Comparison of ENCODE assay signal across 14 cellular contexts in the genomic region with DNA sequence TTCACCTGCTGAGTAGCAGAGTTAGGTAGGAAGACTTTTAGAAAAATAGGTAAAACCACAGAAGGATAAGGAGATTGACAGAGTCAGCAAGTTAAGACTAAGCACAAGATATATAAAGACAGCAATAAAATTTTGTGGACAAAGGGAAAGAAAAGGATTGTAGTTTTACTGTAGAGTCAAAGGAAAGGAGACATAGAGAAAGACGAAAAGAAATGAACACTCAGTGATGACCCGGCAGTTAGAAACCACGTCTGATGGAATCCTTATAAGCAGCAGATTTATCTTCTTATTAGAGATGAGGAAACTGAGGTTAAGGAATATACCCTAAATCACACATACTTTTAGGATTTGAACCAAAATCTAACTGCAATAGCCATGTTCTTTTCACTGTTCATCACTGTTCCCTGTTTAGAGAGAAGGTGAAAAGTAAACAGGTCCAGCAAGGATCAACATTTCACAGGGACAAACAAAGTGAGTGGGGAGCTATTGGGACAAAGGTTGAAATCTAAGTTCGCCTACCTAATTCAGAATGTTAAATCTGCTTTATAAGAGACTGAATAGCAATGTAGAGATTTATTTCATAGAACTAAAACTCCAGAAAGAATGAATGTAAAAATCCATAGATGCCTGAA. TPM values are rescaled to one million over a fixed set of nuclear protein-coding genes. Genes with fewer than 3 reads are reported as not detected.
DNase-seq lines count a peak whose midpoint lies in the region; ATAC-seq and TF ChIP-seq lines count a peak whose summit lies in the region.
"Had no signal": no experiment of that assay in that cellular context is flagged by ENCODE, and none has a peak within 500 bp of the region (broad histone marks: within the 10 kb centered on the region; RNA-seq: fewer than 3 reads in every experiment).

No MANE protein-coding gene starts in this region.

- POLR2A ChIA-PET in MCF 10A (lab: Yijun Ruan, JAX) = interaction anchor here (0.9 kb wide), 1 partner anchor 506 kb away, joined by 4 read pairs; a partner anchor contains a TSS

- CTCF ChIA-PET in MCF 10A (lab: Yijun Ruan, JAX) = interaction anchor here (0.7 kb wide), 1 partner anchor 316 kb away, joined by 3 read pairs; no protein-coding TSS in a partner anchor

- TF ChIP-seq POLR2A in breast epithelium (IDR thresholded peaks at IDR 0.05) = no peak
- TF ChIP-seq POLR2A in vagina (IDR thresholded peaks at IDR 0.05) = no peak

- no peak overlapping the region for H3K4me3 Mint-ChIP-seq in MCF 10A (ENCODE audit: unreplicated experiment)
- no peak overlapping the region for H3K4me3 Mint-ChIP-seq in endodermal cell
- no peak overlapping the region for H3K4me3 Mint-ChIP-seq in mesothelial cell of epicardium

- TF ChIP-seq CTCF in breast epithelium (IDR thresholded peaks at IDR 0.05) (no peak), MCF 10A (IDR thresholded peaks at IDR 0.05; ENCODE audit: unreplicated experiment) (no peak), endodermal cell (conservative IDR thresholded peaks at IDR 0.05) (no peak), mesothelial cell of epicardium (IDR thresholded peaks at IDR 0.05; ENCODE audit: unreplicated experiment) (no peak), vagina (IDR thresholded peaks at IDR 0.05) (no peak), foreskin keratinocyte (conservative IDR thresholded peaks at IDR 0.05) (no peak)

- H3K27me3 ChIP-seq in breast epithelium (no peaks in the 10 kb centered on the region), endodermal cell (ENCODE audit: control insufficient read depth, insufficient read depth, low read length, poor library complexity, severe bottlenecking) (no peaks in the 10 kb centered on the region), vagina (no peaks in the 10 kb centered on the region), right cardiac atrium (ENCODE audit: control insufficient read depth, insufficient read depth) (no peaks in the 10 kb centered on the region), foreskin keratinocyte (no peaks in the 10 kb centered on the region)
- H3K27me3 ChIP-seq: BLaER1 had no signal

- DNase-seq in breast epithelium (ENCODE audit: low spot score in 2 of 2) (no peak), MCF 10A (ENCODE audit: unreplicated experiment) (no peak), endodermal cell (no peak), mesothelial cell of epicardium (ENCODE audit: low spot score in 2 of 2, unreplicated experiment in 2 of 2) (no peak), vagina (ENCODE audit: extremely low spot score in 2 of 2) (no peak), SHP77 treated with DMSO at 0.1 percent for 48 hours (lab: John Stamatoyannopoulos, UW) (no peak), right cardiac atrium (no peak), foreskin keratinocyte (no peak)
- DNase-seq: GM23248, NCI-H1417, NCI-H1930, NCI-H2171 had no signal

- peak overlapping the region; percentile 58 to 76 for H3K27ac ChIP-seq in breast epithelium
- H3K27ac ChIP-seq in endodermal cell (ENCODE audit: low read depth, low read length) = no peak overlapping the region
- peak overlapping the region; percentile 59 for H3K27ac ChIP-seq in vagina
- no peak overlapping the region for H3K27ac ChIP-seq in right cardiac atrium (ENCODE audit: low read length)
- no peak overlapping the region for H3K27ac ChIP-seq in foreskin keratinocyte
- H3K27ac ChIP-seq: 22Rv1, BLaER1, GM23248 had no signal

- WGBS in endodermal cell (ENCODE audit: insufficient coverage in 1 of 2, insufficient read length in 1 of 2), 2 experiments = 81 to 86% methylated on average over 3 to 4 of the region's 4 CpGs
- 72% methylated on average over 4 of the region's 4 CpGs for WGBS in right cardiac atrium

- no peak overlapping the region for H3K27ac Mint-ChIP-seq in MCF 10A (ENCODE audit: low read depth, unreplicated experiment)
- H3K27ac Mint-ChIP-seq in endodermal cell = no peak overlapping the region
- H3K27ac Mint-ChIP-seq in mesothelial cell of epicardium = peak overlapping the region; percentile 13

- no peaks in the 10 kb centered on the region for H3K27me3 Mint-ChIP-seq in MCF 10A (ENCODE audit: insufficient read depth, unreplicated experiment)
- no peaks in the 10 kb centered on the region for H3K27me3 Mint-ChIP-seq in endodermal cell (ENCODE audit: insufficient read depth)
- H3K27me3 Mint-ChIP-seq in mesothelial cell of epicardium (ENCODE audit: low read depth) = no peaks in the 10 kb centered on the region

- intact Hi-C loops in breast epithelium (cut with DNase I; ENCODE audit: low total_unique reads) = no loop called here
- intact Hi-C loops in MCF 10A (cut with micrococcal nuclease) = no loop called here
- intact Hi-C loops in vagina (cut with DNase I) = no loop called here
- intact Hi-C loops in right cardiac atrium (cut with DNase I) = no loop called here

- peaks cover 6% of the 10 kb centered on the region for H3K36me3 Mint-ChIP-seq in MCF 10A (ENCODE audit: insufficient read depth, unreplicated experiment)
- peaks cover 30% of the 10 kb centered on the region for H3K36me3 Mint-ChIP-seq in endodermal cell (ENCODE audit: low read depth)
- H3K36me3 Mint-ChIP-seq in mesothelial cell of epicardium = peaks cover 16% of the 10 kb centered on the region

- H3K9me3 Mint-ChIP-seq in MCF 10A (ENCODE audit: unreplicated experiment) = no peaks in the 10 kb centered on the region
- peaks cover 31% of the 10 kb centered on the region for H3K9me3 Mint-ChIP-seq in endodermal cell
- H3K9me3 Mint-ChIP-seq in mesothelial cell of epicardium = peaks cover 7% of the 10 kb centered on the region

- H3K9ac ChIP-seq in endodermal cell (ENCODE audit: extremely low read depth, low read length, poor library complexity, severe bottlenecking) = no peak overlapping the region
- H3K9ac ChIP-seq: BLaER1, GM23248 had no signal

- H3K4me1 Mint-ChIP-seq in MCF 10A (ENCODE audit: insufficient read depth, unreplicated experiment) (peaks cover 38% of the 10 kb centered on the region), endodermal cell (peaks cover 22% of the 10 kb centered on the region), mesothelial cell of epicardium (peaks cover 54% of the 10 kb centered on the region)

- BruUV-seq in MCF 10A (replicated peaks; lab: Mats Ljungman, UMichigan) = no TSS peak

- no peaks in the 10 kb centered on the region for H3K4me1 ChIP-seq in breast epithelium
- peaks cover 9% of the 10 kb centered on the region for H3K4me1 ChIP-seq in endodermal cell (ENCODE audit: control insufficient read depth, insufficient read depth, low read length)
- H3K4me1 ChIP-seq in vagina = peaks cover 41% of the 10 kb centered on the region
- H3K4me1 ChIP-seq in right cardiac atrium (ENCODE audit: control insufficient read depth, insufficient read depth, low read length) = peaks cover 1% of the 10 kb centered on the region
- peaks cover 37% of the 10 kb centered on the region for H3K4me1 ChIP-seq in foreskin keratinocyte
- H3K4me1 ChIP-seq: BLaER1 had no signal

- ATAC-seq in right cardiac atrium (no peak), foreskin keratinocyte (no peak)

- H3K4me3 ChIP-seq in breast epithelium = no peak overlapping the region
- peak overlapping the region; percentile 63 for H3K4me3 ChIP-seq in endodermal cell (ENCODE audit: low read length)
- H3K4me3 ChIP-seq in vagina = no peak overlapping the region
- H3K4me3 ChIP-seq in right cardiac atrium (ENCODE audit: low read length) = no peak overlapping the region
- H3K4me3 ChIP-seq: BLaER1, GM23248 had no signal

- H3K9me3 ChIP-seq in breast epithelium = no peaks in the 10 kb centered on the region
- H3K9me3 ChIP-seq in endodermal cell (ENCODE audit: control insufficient read depth, low read length) = peaks cover 18% of the 10 kb centered on the region
- no peaks in the 10 kb centered on the region for H3K9me3 ChIP-seq in vagina
- H3K9me3 ChIP-seq in right cardiac atrium (ENCODE audit: control insufficient read depth, low read length) = no peaks in the 10 kb centered on the region

- H3K36me3 ChIP-seq in breast epithelium (no peaks in the 10 kb centered on the region), endodermal cell (ENCODE audit: control insufficient read depth, insufficient read depth, low read length) (peaks cover 12% of the 10 kb centered on the region), vagina (no peaks in the 10 kb centered on the region)
- H3K36me3 ChIP-seq: BLaER1 had no signal

RNA-seq across cellular contexts. Expression of a gene that starts 6.8 kb away (rescaled TPM):
- total RNA-seq in breast epithelium (10 to 100 TPM; 12.1 to 21.1 (median 12.5) TPM), MCF 10A (2022) (7.2 and 7.4 TPM in 2 replicates), endodermal cell (10 to 100 TPM in 1 of 2 donors, 1 to 10 TPM in 1; 9.9 to 24.4 TPM), mesothelial cell of epicardium (19.5 to 22.5 TPM (median 20.4 TPM) in 3 replicates), vagina (22.1 TPM), right cardiac atrium (1 to 10 TPM; 6.3 to 7.6 (median 6.9) TPM), foreskin keratinocyte (13.0 and 13.2 TPM in 2 replicates)
- polyA plus RNA-seq in endodermal cell (2013, experiment 1 of 2) = 7.9 TPM
- polyA plus RNA-seq in endodermal cell (2013, experiment 2 of 2) = 8.3 TPM
- polyA plus RNA-seq in right cardiac atrium (1.4 TPM), foreskin keratinocyte (0.90 and 1.4 TPM in 2 replicates)

Comparison
In these comparisons a context has a peak if more than half of its experiments do, and no peak if none do; other contexts are left out.
1. H3K27ac ChIP-seq: peak in breast epithelium (2 of 2) and vagina (single experiment); none in endodermal cell (single experiment), right cardiac atrium (single experiment) and foreskin keratinocyte (single experiment).